In genomic region chr11:33630936-33631748, GRCh38 we compare ENCODE assay signal across 18 cellular contexts.
DNase-seq lines count a peak whose midpoint lies in the region; ATAC-seq lines count a peak whose summit lies in the region.
"Had no signal": no experiment of that assay in that cellular context is flagged by ENCODE, and none has a peak within 500 bp of the region (broad histone marks: within the 10 kb centered on the region; RNA-seq: fewer than 3 reads in every experiment).

No MANE protein-coding gene starts in this region.

- DNase-seq in EL: peak; percentile 35
- DNase-seq in M059J (ENCODE audit: low read depth): peak; percentile 65
- DNase-seq in dermis blood vessel endothelial cell: peak; percentile 44
- peak; percentile 70 for DNase-seq in myocyte (ENCODE audit: low read depth)
- no peak for DNase-seq in substantia nigra (lab: John Stamatoyannopoulos, UW)
- no peak for DNase-seq in activated CD4-positive, CD25-positive, alpha-beta regulatory T cell treated with anti-CD3 and anti-CD28 coated beads, Interleukin-2, amount 50 U/mL, for 72 hours
- DNase-seq: activated CD4-positive, alpha-beta T cell treated with anti-CD3 and anti-CD28 coated beads, Interleukin-2, amount 50 U/mL, for 4 hours; activated naive CD4-positive, alpha-beta T cell treated with anti-CD3 and anti-CD28 coated beads for 36 hours; BE2C; GDM1; psoas muscle; SHP77; spleen; stimulated activated CD4-positive, alpha-beta T cell treated with anti-CD3 and anti-CD28 coated beads, Interleukin-4, amount 100 ng/mL, for 4 hours had no signal

- no peak overlapping the region for H3K27ac ChIP-seq in substantia nigra (ENCODE audit: low read depth, low read length, poor library complexity, severe bottlenecking)
- H3K27ac ChIP-seq: ascending aorta, psoas muscle, spleen had no signal

- ATAC-seq in HG03095 (IDR thresholded peaks at IDR 0.05; ENCODE audit: unreplicated experiment) (no peak), GM21367 (IDR thresholded peaks at IDR 0.05; ENCODE audit: unreplicated experiment) (no peak)
- ATAC-seq: natural killer cell treated with Interleukin-12 subunit alpha and Interleukin-12 subunit beta and Interleukin-15 and Interleukin-18, amount 100 ng/mL, for 72 hours; psoas muscle had no signal

Comparison
In these comparisons a context has a peak if more than half of its experiments do, and no peak if none do; other contexts are left out.
1. DNase-seq: peak in EL (single experiment), M059J (single experiment), dermis blood vessel endothelial cell (single experiment) and myocyte (single experiment); none in substantia nigra (0 of 49) and activated CD4-positive, CD25-positive, alpha-beta regulatory T cell treated with anti-CD3 and anti-CD28 coated beads, Interleukin-2, amount 50 U/mL, for 72 hours (single experiment).